In genomic region chr2:21413082-21413481, GRCh38 we compare ENCODE assay signal across 22 cellular contexts.
"Had no signal": no experiment of that assay in that cellular context is flagged by ENCODE, and none has a peak within 500 bp of the region (broad histone marks: within the 10 kb centered on the region; RNA-seq: fewer than 3 reads in every experiment).

No MANE protein-coding gene starts in this region.

- H3K27ac ChIP-seq: brain microvascular endothelial cell, suprapubic skin had no signal

- H3K9me3 Mint-ChIP-seq: activated naive CD8-positive, alpha-beta T cell treated with anti-CD3 and anti-CD28 coated beads, Interleukin-2, amount 10 ng/mL, durations not matched to agents 7 days and 5 days had no signal

- H3K4me1 ChIP-seq: suprapubic skin had no signal

- H3K36me3 Mint-ChIP-seq: activated naive CD8-positive, alpha-beta T cell treated with anti-CD3 and anti-CD28 coated beads, Interleukin-2, amount 10 ng/mL, durations not matched to agents 7 days and 5 days; natural killer cell had no signal

- DNase-seq: activated naive CD4-positive, alpha-beta T cell; activated naive CD8-positive, alpha-beta T cell treated with anti-CD3 and anti-CD28 coated beads, Interleukin-2, amount 10 ng/mL, durations not matched to agents 7 days and 5 days; activated T-cell treated with anti-CD3 and anti-CD28 coated beads for 4 hours; brain microvascular endothelial cell; cortex of kidney; effector CD8-positive, alpha-beta T cell; foreskin fibroblast; glutamatergic neuron; kidney glomerular epithelial cell; left ventricle myocardium superior; mesendoderm; natural killer cell; occipital lobe; right cardiac atrium; T-helper 9 cell; trophoblast cell had no signal

- H3K9me3 ChIP-seq: suprapubic skin had no signal

- H3K27me3 Mint-ChIP-seq: activated naive CD8-positive, alpha-beta T cell treated with anti-CD3 and anti-CD28 coated beads, Interleukin-2, amount 10 ng/mL, durations not matched to agents 7 days and 5 days; central memory CD8-positive, alpha-beta T cell; progenitor cell of endocrine pancreas; stimulated activated naive CD8-positive, alpha-beta T cell treated with anti-CD3 and anti-CD28 coated beads, Interleukin-15, Interleukin-2, amounts not matched to agents 100 ng/mL and 50 ng/mL, for 24 hours had no signal

- H3K36me3 ChIP-seq: brain microvascular endothelial cell, suprapubic skin had no signal

- H3K4me3 ChIP-seq: smooth muscle cell, suprapubic skin had no signal

- ATAC-seq: activated CD4-positive, CD25-positive, alpha-beta regulatory T cell treated with anti-CD3 and anti-CD28 coated beads, Interleukin-2, amount 50 U/mL, for 24 hours; left ventricle myocardium superior; natural killer cell; right cardiac atrium had no signal

- H3K4me3 Mint-ChIP-seq: activated naive CD8-positive, alpha-beta T cell treated with anti-CD3 and anti-CD28 coated beads, Interleukin-2, amount 10 ng/mL, durations not matched to agents 7 days and 5 days; central memory CD8-positive, alpha-beta T cell; natural killer cell; stimulated activated naive CD8-positive, alpha-beta T cell treated with anti-CD3 and anti-CD28 coated beads, Interleukin-15, Interleukin-2, amounts not matched to agents 100 ng/mL and 50 ng/mL, for 24 hours had no signal

- H3K4me1 Mint-ChIP-seq: activated naive CD8-positive, alpha-beta T cell treated with anti-CD3 and anti-CD28 coated beads, Interleukin-2, amount 10 ng/mL, durations not matched to agents 7 days and 5 days; central memory CD8-positive, alpha-beta T cell; natural killer cell had no signal

- H3K27me3 ChIP-seq: brain microvascular endothelial cell, suprapubic skin had no signal

- H3K27ac Mint-ChIP-seq: activated naive CD8-positive, alpha-beta T cell treated with anti-CD3 and anti-CD28 coated beads, Interleukin-2, amount 10 ng/mL, durations not matched to agents 7 days and 5 days; natural killer cell; progenitor cell of endocrine pancreas; stimulated activated naive CD8-positive, alpha-beta T cell treated with anti-CD3 and anti-CD28 coated beads, Interleukin-15, Interleukin-2, amounts not matched to agents 100 ng/mL and 50 ng/mL, for 24 hours had no signal
